ENCODE assay signal across 26 cellular contexts in the genomic region with DNA sequence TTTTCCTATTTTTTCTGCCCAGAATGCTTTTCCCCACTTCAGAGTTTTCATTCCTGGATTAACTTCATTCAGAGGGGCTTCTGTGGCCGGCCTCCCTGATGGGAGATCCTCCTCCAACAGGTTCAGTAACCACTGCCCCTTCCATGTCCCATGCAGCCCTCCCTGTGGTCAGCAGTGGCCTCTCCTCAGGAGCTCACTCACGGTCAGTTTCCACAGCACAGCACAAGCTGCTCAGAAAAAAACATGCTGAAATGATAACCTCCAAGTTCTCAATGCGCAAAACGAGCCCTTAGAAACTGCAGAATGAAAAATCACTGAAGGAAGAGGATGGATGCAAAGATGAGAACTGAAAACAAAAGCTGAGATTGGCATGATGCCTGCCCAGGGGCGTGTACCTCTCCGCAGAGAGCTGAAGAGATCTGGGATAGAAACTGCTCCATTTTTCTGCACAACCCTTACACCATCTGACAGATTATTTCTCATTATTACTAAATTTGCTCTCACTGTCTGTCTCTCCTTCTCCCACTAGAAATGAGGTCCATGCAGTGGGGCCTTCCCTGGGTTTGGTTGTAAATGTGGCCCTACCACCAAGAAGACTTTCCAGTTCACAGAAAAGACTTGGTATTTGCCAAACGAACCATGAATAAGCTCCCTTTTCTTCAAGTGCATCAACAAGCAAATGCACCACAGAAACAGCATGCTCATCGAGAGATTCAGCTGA.
"Had no signal": no experiment of that assay in that cellular context is flagged by ENCODE, and none has a peak within 500 bp of the region (broad histone marks: within the 10 kb centered on the region; RNA-seq: fewer than 3 reads in every experiment).

No MANE protein-coding gene starts in this region.

- H3K9me3 Mint-ChIP-seq: activated CD4-positive, alpha-beta memory T cell treated with anti-CD3 and anti-CD28 coated beads for 36 hours; activated naive CD4-positive, alpha-beta T cell treated with anti-CD3 and anti-CD28 coated beads, Interleukin-2, amount 50 U/mL, for 24 hours; natural killer cell treated with Interleukin-12 subunit alpha and Interleukin-12 subunit beta and Interleukin-15 and Interleukin-18, amount 100 ng/mL, for 72 hours; stimulated activated memory B cell treated with anti-CD40 and anti-IgM and Interleukin-4, amounts not matched to agents 10 μg/mL and 1 μg/mL and 100 μg/mL, for 72 hours had no signal

- H3K27me3 ChIP-seq: brain microvascular endothelial cell, uterus had no signal

- H3K36me3 Mint-ChIP-seq: activated CD4-positive, alpha-beta memory T cell treated with anti-CD3 and anti-CD28 coated beads for 36 hours; activated naive CD4-positive, alpha-beta T cell treated with anti-CD3 and anti-CD28 coated beads, Interleukin-2, amount 50 U/mL, for 24 hours; mesothelial cell of epicardium; natural killer cell treated with Interleukin-12 subunit alpha and Interleukin-12 subunit beta and Interleukin-15 and Interleukin-18, amount 100 ng/mL, for 72 hours; stimulated activated memory B cell treated with anti-CD40 and anti-IgM and Interleukin-4, amounts not matched to agents 10 μg/mL and 1 μg/mL and 100 μg/mL, for 72 hours had no signal

- ATAC-seq: esophagus mucosa; natural killer cell treated with Interleukin-12 subunit alpha and Interleukin-12 subunit beta and Interleukin-15 and Interleukin-18, amount 100 ng/mL, for 72 hours; sciatic nerve; stimulated activated memory B cell treated with anti-CD40 and anti-IgM and Interleukin-4, amounts not matched to agents 10 μg/mL and 1 μg/mL and 100 μg/mL, for 72 hours had no signal

- DNase-seq: activated CD4-positive, alpha-beta memory T cell treated with anti-CD3 and anti-CD28 coated beads for 36 hours; activated CD4-positive, alpha-beta T cell treated with anti-CD3 and anti-CD28 coated beads for 48 hours; activated gamma-delta T cell treated with Interleukin-2 at 50 U/mL for 16 hours; activated T-cell treated with anti-CD3 and anti-CD28 coated beads, Interleukin-2, amount 50 U/mL, for 1 hour; anterior cingulate cortex; brain microvascular endothelial cell; caudate nucleus; dermis blood vessel endothelial cell; effector memory CD4-positive, alpha-beta T cell; glutamatergic neuron; hippocampal formation; left ventricle myocardium inferior; occipital lobe; small intestine; stimulated activated CD4-positive, alpha-beta T cell treated with anti-CD3 and anti-CD28 coated beads, Interleukin-2, amount 100 ng/mL, for 24 hours; stomach; trophoblast cell; uterus had no signal

- H3K27ac Mint-ChIP-seq: activated CD4-positive, alpha-beta memory T cell treated with anti-CD3 and anti-CD28 coated beads for 36 hours; activated naive CD4-positive, alpha-beta T cell treated with anti-CD3 and anti-CD28 coated beads, Interleukin-2, amount 50 U/mL, for 24 hours; mesothelial cell of epicardium; natural killer cell treated with Interleukin-12 subunit alpha and Interleukin-12 subunit beta and Interleukin-15 and Interleukin-18, amount 100 ng/mL, for 72 hours; stimulated activated memory B cell treated with anti-CD40 and anti-IgM and Interleukin-4, amounts not matched to agents 10 μg/mL and 1 μg/mL and 100 μg/mL, for 72 hours had no signal

- H3K4me3 ChIP-seq: left ventricle myocardium inferior, stomach, uterus had no signal

- H3K4me1 ChIP-seq: left ventricle myocardium inferior, stomach, uterus had no signal

- H3K27ac ChIP-seq: brain microvascular endothelial cell, left ventricle myocardium inferior, stomach, uterus had no signal

- H3K4me3 Mint-ChIP-seq: activated CD4-positive, alpha-beta memory T cell treated with anti-CD3 and anti-CD28 coated beads for 36 hours; activated naive CD4-positive, alpha-beta T cell treated with anti-CD3 and anti-CD28 coated beads, Interleukin-2, amount 50 U/mL, for 24 hours; mesothelial cell of epicardium; natural killer cell treated with Interleukin-12 subunit alpha and Interleukin-12 subunit beta and Interleukin-15 and Interleukin-18, amount 100 ng/mL, for 72 hours; stimulated activated memory B cell treated with anti-CD40 and anti-IgM and Interleukin-4, amounts not matched to agents 10 μg/mL and 1 μg/mL and 100 μg/mL, for 72 hours had no signal

- H3K27me3 Mint-ChIP-seq: activated naive CD4-positive, alpha-beta T cell treated with anti-CD3 and anti-CD28 coated beads, Interleukin-2, amount 50 U/mL, for 24 hours had no signal

- H3K36me3 ChIP-seq: brain microvascular endothelial cell, left ventricle myocardium inferior, stomach, uterus had no signal

- H3K4me1 Mint-ChIP-seq: activated naive CD4-positive, alpha-beta T cell treated with anti-CD3 and anti-CD28 coated beads, Interleukin-2, amount 50 U/mL, for 24 hours; mesothelial cell of epicardium; stimulated activated memory B cell treated with anti-CD40 and anti-IgM and Interleukin-4, amounts not matched to agents 10 μg/mL and 1 μg/mL and 100 μg/mL, for 72 hours had no signal

- FAIRE-seq: endothelial cell of umbilical vein, frontal cortex, small intestine had no signal

- H3K9me3 ChIP-seq: uterus had no signal
